Comparison of ENCODE assay signal across 16 cellular contexts in the genomic region with DNA sequence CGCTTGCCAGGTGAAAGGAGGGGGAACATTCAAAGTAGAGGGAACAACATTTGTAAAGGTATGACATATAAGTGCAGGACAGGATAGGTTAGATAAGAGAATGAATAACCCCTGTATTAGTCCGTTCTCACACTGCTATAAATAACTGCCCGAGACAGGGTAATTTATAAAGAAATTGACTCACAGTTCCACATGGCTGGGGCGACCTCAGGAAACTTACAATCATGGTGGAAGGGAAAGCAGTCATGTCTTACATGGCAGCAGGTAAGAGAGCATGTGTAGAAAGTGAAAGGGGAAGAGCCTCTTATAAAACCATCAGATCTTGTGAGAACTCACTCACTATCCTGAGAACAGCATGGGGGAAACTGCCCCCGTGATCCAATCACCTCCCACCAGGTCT.
A peak's percentile ranks its signal among the peaks of the same experiment; 100 is the strongest.
DNase-seq lines count a peak whose midpoint lies in the region; ATAC-seq, FAIRE-seq and TF ChIP-seq lines count a peak whose summit lies in the region.
"Had no signal": no experiment of that assay in that cellular context is flagged by ENCODE, and none has a peak within 500 bp of the region (broad histone marks: within the 10 kb centered on the region; RNA-seq: fewer than 3 reads in every experiment).

No MANE protein-coding gene starts in this region.

- no peaks in the 10 kb centered on the region for H3K4me1 ChIP-seq in gastroesophageal sphincter
- H3K4me1 ChIP-seq: BLaER1 had no signal

- H3K27ac ChIP-seq in gastroesophageal sphincter: no peak overlapping the region
- H3K27ac ChIP-seq: BLaER1 had no signal

- H3K36me3 ChIP-seq in gastroesophageal sphincter: no peaks in the 10 kb centered on the region
- H3K36me3 ChIP-seq: BLaER1 had no signal

- no peak overlapping the region for H3K4me3 Mint-ChIP-seq in brain
- H3K4me3 Mint-ChIP-seq: CD14-positive monocyte; CD4-positive, alpha-beta memory T cell; H9 had no signal

- peak overlapping the region in 3 of 5 experiments; percentile 88 to 94 (median 94) for H3K27ac Mint-ChIP-seq in brain
- H3K27ac Mint-ChIP-seq: CD14-positive monocyte; CD4-positive, alpha-beta memory T cell had no signal

- no peak for TF ChIP-seq POLR2A in gastroesophageal sphincter (IDR thresholded peaks at IDR 0.05)

- no peak for FAIRE-seq in RCC 7860 (lab: Jason Lieb, UNC)
- FAIRE-seq: H1 had no signal

- TF ChIP-seq CTCF in GM12865 (IDR thresholded peaks at IDR 0.05; ENCODE audit: insufficient read depth, low read depth, low read length, missing control alignments): no peak
- no peak for TF ChIP-seq CTCF in brain (conservative IDR thresholded peaks at IDR 0.05)
- TF ChIP-seq CTCF in gastroesophageal sphincter (IDR thresholded peaks at IDR 0.05): no peak

- H3K4me3 ChIP-seq in GM12865 (ENCODE audit: low read depth, low read length) (no peak overlapping the region), gastroesophageal sphincter (no peak overlapping the region)
- H3K4me3 ChIP-seq: BLaER1 had no signal

- H3K27me3 Mint-ChIP-seq in brain: no peaks in the 10 kb centered on the region

- TF ChIP-seq EP300 in gastroesophageal sphincter (IDR thresholded peaks at IDR 0.05): no peak

- ATAC-seq in HG02938 (IDR thresholded peaks at IDR 0.05; ENCODE audit: unreplicated experiment): no peak
- no peak for ATAC-seq in gastroesophageal sphincter

- H3K9me3 Mint-ChIP-seq in brain: peaks cover 0 to 4% (median 0%) of the 10 kb centered on the region in 5 experiments

- H3K9me3 ChIP-seq in gastroesophageal sphincter: no peaks in the 10 kb centered on the region
- H3K9me3 ChIP-seq: BLaER1 had no signal

- peaks cover 39% of the 10 kb centered on the region for H3K27me3 ChIP-seq in gastroesophageal sphincter
- H3K27me3 ChIP-seq: BLaER1 had no signal

- WGBS in gastroesophageal sphincter (ENCODE audit: low coverage in 1 of 2), 2 donors: 52 to 75% methylated on average over 4 to 5 of the region's 5 CpGs

- no peaks in the 10 kb centered on the region for H3K36me3 Mint-ChIP-seq in brain
- H3K36me3 Mint-ChIP-seq: CD14-positive monocyte; CD4-positive, alpha-beta memory T cell had no signal

- peaks cover 57% of the 10 kb centered on the region for H3K4me1 Mint-ChIP-seq in brain
- H3K4me1 Mint-ChIP-seq: CD14-positive monocyte; CD4-positive, alpha-beta memory T cell had no signal

- DNase-seq in GM12865 (ENCODE audit: low read depth) (peak; percentile 28), RCC 7860 (ENCODE audit: low spot score) (peak; percentile 34), NCI-H1048 (lab: John Stamatoyannopoulos, UW) (no peak), NCI-H226 (no peak)
- DNase-seq: 8988T; CD4-positive, alpha-beta memory T cell; DMS 273 treated with DMSO at 0.1 percent for 48 hours; DMS53; DND-41; H9 had no signal

Comparison
In these comparisons a context has a peak if more than half of its experiments do, and no peak if none do; other contexts are left out.
1. DNase-seq: peak in GM12865 (single experiment) and RCC 7860 (single experiment); none in NCI-H1048 (single experiment) and NCI-H226 (single experiment).